Comparison of ENCODE assay signal across 1 cellular context in the genomic region with DNA sequence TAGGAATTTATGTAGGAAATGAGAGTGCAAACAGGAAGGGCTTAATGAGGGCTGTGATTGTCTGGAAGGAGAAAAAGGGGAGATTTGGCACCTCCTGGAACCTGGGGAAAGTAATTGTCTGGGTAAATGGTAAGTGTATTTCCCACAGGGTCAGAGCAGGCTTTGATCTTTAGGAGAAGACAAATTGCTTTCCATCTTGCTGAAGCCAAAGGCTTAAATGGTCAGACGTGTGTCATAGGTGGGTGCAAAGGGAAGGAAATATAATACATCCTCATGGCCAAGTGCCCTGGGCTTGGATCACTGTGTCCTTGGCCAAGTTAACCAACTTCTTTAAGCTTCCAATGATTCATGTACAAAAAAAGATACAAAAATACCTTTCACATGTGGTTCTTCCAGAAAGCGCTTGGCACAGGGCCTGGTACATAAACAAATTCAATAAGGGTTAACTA.
TF ChIP-seq lines count a peak whose summit lies in the region.

No MANE protein-coding gene starts in this region.

TF ChIP-seq in HCT116, 20 proteins besides CTCF, POLR2A, EP300 and RAD21:
- TF ChIP-seq, protein P1, sequence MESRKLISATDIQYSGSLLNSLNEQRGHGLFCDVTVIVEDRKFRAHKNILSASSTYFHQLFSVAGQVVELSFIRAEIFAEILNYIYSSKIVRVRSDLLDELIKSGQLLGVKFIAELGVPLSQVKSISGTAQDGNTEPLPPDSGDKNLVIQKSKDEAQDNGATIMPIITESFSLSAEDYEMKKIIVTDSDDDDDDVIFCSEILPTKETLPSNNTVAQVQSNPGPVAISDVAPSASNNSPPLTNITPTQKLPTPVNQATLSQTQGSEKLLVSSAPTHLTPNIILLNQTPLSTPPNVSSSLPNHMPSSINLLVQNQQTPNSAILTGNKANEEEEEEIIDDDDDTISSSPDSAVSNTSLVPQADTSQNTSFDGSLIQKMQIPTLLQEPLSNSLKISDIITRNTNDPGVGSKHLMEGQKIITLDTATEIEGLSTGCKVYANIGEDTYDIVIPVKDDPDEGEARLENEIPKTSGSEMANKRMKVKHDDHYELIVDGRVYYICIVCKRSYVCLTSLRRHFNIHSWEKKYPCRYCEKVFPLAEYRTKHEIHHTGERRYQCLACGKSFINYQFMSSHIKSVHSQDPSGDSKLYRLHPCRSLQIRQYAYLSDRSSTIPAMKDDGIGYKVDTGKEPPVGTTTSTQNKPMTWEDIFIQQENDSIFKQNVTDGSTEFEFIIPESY (IDR thresholded peaks at IDR 0.05; ENCODE audit: extremely low read depth, insufficient replicate concordance, low read length): no peak
- TF ChIP-seq ZNF274 (IDR thresholded peaks at IDR 0.05; ENCODE audit: low read depth, low read length) (no peak), ZFX (IDR thresholded peaks at IDR 0.05) (no peak), TCF7L2 (IDR thresholded peaks at IDR 0.05; ENCODE audit: borderline replicate concordance, extremely low read depth, insufficient read depth, insufficient read length) (no peak), FOSL1 (IDR thresholded peaks at IDR 0.05; ENCODE audit: low read depth) (no peak), EZH2phosphoT487 (IDR thresholded peaks at IDR 0.05; ENCODE audit: borderline replicate concordance) (no peak), CBX3 (IDR thresholded peaks at IDR 0.05; ENCODE audit: low read depth) (no peak), ELF1 (IDR thresholded peaks at IDR 0.05; ENCODE audit: borderline replicate concordance, low read depth) (no peak), SIN3A (IDR thresholded peaks at IDR 0.05; ENCODE audit: low read depth) (no peak), SP1 (IDR thresholded peaks at IDR 0.05; ENCODE audit: low read depth) (no peak), YY1 (IDR thresholded peaks at IDR 0.05; ENCODE audit: extremely low read depth, insufficient replicate concordance, low read depth, low read length) (no peak), POLR2AphosphoS5 (IDR thresholded peaks at IDR 0.05; ENCODE audit: low read depth, low read length) (no peak), CEBPB (IDR thresholded peaks at IDR 0.05; ENCODE audit: low read depth) (no peak)
- TF ChIP-seq, protein P2, sequence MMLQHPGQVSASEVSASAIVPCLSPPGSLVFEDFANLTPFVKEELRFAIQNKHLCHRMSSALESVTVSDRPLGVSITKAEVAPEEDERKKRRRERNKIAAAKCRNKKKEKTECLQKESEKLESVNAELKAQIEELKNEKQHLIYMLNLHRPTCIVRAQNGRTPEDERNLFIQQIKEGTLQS (IDR thresholded peaks at IDR 0.05): no peak
